Comparison of ENCODE assay signal across 8 cellular contexts in the genomic region with DNA sequence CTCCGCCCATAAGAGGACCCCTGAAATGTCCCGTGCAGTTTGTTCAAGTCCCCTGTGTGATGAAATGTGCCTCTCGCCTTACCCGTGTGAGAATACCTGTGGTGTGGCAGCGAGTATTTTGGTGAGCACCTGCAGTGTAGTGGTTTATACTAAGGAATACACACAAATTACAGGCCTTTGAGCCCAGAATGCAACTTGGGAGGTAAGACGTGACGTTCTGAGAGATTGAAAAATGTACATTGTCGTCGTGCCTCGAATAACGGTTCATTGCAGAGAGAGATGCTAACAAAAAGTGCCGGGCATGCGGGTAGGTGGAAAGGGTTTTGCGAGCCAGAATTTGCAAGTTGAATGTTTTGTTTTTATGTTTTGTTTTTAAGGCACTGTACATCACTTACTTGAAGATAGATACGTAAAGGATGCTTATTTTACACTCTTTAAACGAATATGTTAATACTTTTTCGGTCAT. TPM values are rescaled to one million over a fixed set of nuclear protein-coding genes. Genes with fewer than 3 reads are reported as not detected.
DNase-seq lines count a peak whose midpoint lies in the region; ATAC-seq and TF ChIP-seq lines count a peak whose summit lies in the region.

No MANE protein-coding gene starts in this region.

- H3K27ac ChIP-seq in CD4-positive, alpha-beta T cell (ENCODE audit: low read depth, low read length) = peak overlapping the region; percentile 80

- H3K27ac Mint-ChIP-seq in CD4-positive, alpha-beta T cell = peak overlapping the region; percentile 67
- peak overlapping the region; percentile 96 for H3K27ac Mint-ChIP-seq in chondrocyte (ENCODE audit: unreplicated experiment)
- H3K27ac Mint-ChIP-seq in nephron = peak overlapping the region; percentile 87 to 93 (median 89)

- peaks cover 13% of the 10 kb centered on the region for H3K4me1 Mint-ChIP-seq in CD4-positive, alpha-beta T cell (ENCODE audit: low read depth)
- H3K4me1 Mint-ChIP-seq in chondrocyte (ENCODE audit: low read depth) = peaks cover 13% of the 10 kb centered on the region
- H3K4me1 Mint-ChIP-seq in nephron = peaks cover 33% of the 10 kb centered on the region

- no peaks in the 10 kb centered on the region; the same call in 1 of the 2 replicates for H3K36me3 ChIP-seq in Loucy (ENCODE audit: insufficient read depth, low read length)

- H3K4me2 ChIP-seq in Loucy (ENCODE audit: low read depth, low read length, poor library complexity, severe bottlenecking) = peak overlapping the region; percentile 99

- POLR2A ChIA-PET in CD4-positive, alpha-beta T cell (lab: Charles Lee) = interaction anchor here (1.3 kb wide), 2 partner anchors 49 to 477 kb away, joined by 4 to 5 read pairs; no protein-coding TSS in a partner anchor

- peaks cover 15% of the 10 kb centered on the region for H4K20me1 ChIP-seq in Loucy (ENCODE audit: insufficient read depth, low read length, poor library complexity, severe bottlenecking)

- no peak for DNase-seq in CD4-positive, alpha-beta T cell
- DNase-seq in chondrocyte (ENCODE audit: low spot score) (no peak), cortex of kidney (lab: John Stamatoyannopoulos, UW) (no peak), pons (ENCODE audit: low spot score) (no peak), hippocampal formation (lab: John Stamatoyannopoulos, UW) (no peak)

- peak overlapping the region; percentile 98 for H2AFZ ChIP-seq in Loucy (ENCODE audit: low read length)

- H3K4me1 ChIP-seq in Loucy (ENCODE audit: insufficient read depth, low read length, poor library complexity, severe bottlenecking) = peaks cover 32% of the 10 kb centered on the region

- CTCF ChIA-PET in CD4-positive, alpha-beta T cell (lab: Charles Lee) = interaction anchor here (1.2 kb wide), 1 partner anchor 49 kb away, joined by 3 read pairs; no protein-coding TSS in a partner anchor

- peaks cover 51% of the 10 kb centered on the region for H3K79me2 ChIP-seq in Loucy (ENCODE audit: insufficient read depth, low read length)

- H3F3A ChIP-seq in Loucy (ENCODE audit: low read depth) = no peaks in the 10 kb centered on the region

- H3K27me3 ChIP-seq in CD4-positive, alpha-beta T cell (ENCODE audit: control insufficient read depth, insufficient read depth, low read length) = no peaks in the 10 kb centered on the region
- H3K27me3 ChIP-seq in Loucy (ENCODE audit: insufficient read depth, low read length, poor library complexity, severe bottlenecking) = no peaks in the 10 kb centered on the region

- H3K4me3 Mint-ChIP-seq in CD4-positive, alpha-beta T cell = peak overlapping the region; percentile 89
- peak overlapping the region; percentile 90 for H3K4me3 Mint-ChIP-seq in chondrocyte (ENCODE audit: unreplicated experiment)
- peak overlapping the region; percentile 89 to 94 (median 90) for H3K4me3 Mint-ChIP-seq in nephron

- no peaks in the 10 kb centered on the region for H3K9me3 ChIP-seq in CD4-positive, alpha-beta T cell (ENCODE audit: control insufficient read depth, low read length)
- H3K9me3 ChIP-seq in Loucy (ENCODE audit: insufficient read depth, low read depth, low read length) = no peaks in the 10 kb centered on the region

- no peaks in the 10 kb centered on the region for H3K9me2 ChIP-seq in Loucy (replicated peaks; ENCODE audit: low read depth, low read length)

- no peaks in the 10 kb centered on the region for H3K9me3 Mint-ChIP-seq in CD4-positive, alpha-beta T cell
- H3K9me3 Mint-ChIP-seq in chondrocyte (ENCODE audit: low read depth) (no peaks in the 10 kb centered on the region), nephron (no peaks in the 10 kb centered on the region)

- intact Hi-C loops in CD4-positive, alpha-beta T cell (cut with DNase I, micrococcal nuclease) = loop anchor here (5.0 to 10.0 kb wide), 6 partner anchors 133 to 518 kb away; a partner anchor contains a TSS

- H3K9ac ChIP-seq in Loucy (ENCODE audit: low read depth, low read length, poor library complexity, severe bottlenecking) = peak overlapping the region; percentile 81

- no peak for TF ChIP-seq CTCF in CD4-positive, alpha-beta T cell (IDR thresholded peaks at IDR 0.05)
- TF ChIP-seq CTCF in Loucy (conservative IDR thresholded peaks at IDR 0.05; ENCODE audit: low read length) = no peak
- no peak for TF ChIP-seq CTCF in chondrocyte (IDR thresholded peaks at IDR 0.05)
- TF ChIP-seq CTCF in nephron (IDR thresholded peaks at IDR 0.05; ENCODE audit: unreplicated experiment in 3 of 3) = no peak

- no peaks in the 10 kb centered on the region for H3K36me3 Mint-ChIP-seq in CD4-positive, alpha-beta T cell (ENCODE audit: low read depth)
- H3K36me3 Mint-ChIP-seq in chondrocyte (ENCODE audit: low read depth) = peaks cover 1% of the 10 kb centered on the region
- H3K36me3 Mint-ChIP-seq in nephron (ENCODE audit: low read depth) = peaks cover 17% of the 10 kb centered on the region

- H3K4me3 ChIP-seq in Loucy (ENCODE audit: low read length, poor library complexity, severe bottlenecking) = peak overlapping the region; percentile 85

- peak; percentile 38 for ATAC-seq in CD4-positive, alpha-beta T cell (ENCODE audit: poor library complexity)
- peak; percentile 20 for ATAC-seq in GM21381 (IDR thresholded peaks at IDR 0.05; ENCODE audit: unreplicated experiment)

- H3K27me3 Mint-ChIP-seq in CD4-positive, alpha-beta T cell = no peaks in the 10 kb centered on the region
- H3K27me3 Mint-ChIP-seq in chondrocyte (ENCODE audit: low read depth) = no peaks in the 10 kb centered on the region
- no peaks in the 10 kb centered on the region for H3K27me3 Mint-ChIP-seq in nephron (ENCODE audit: low read depth)

RNA-seq across cellular contexts. Expression of a gene that starts 0.9 kb away (rescaled TPM):
- total RNA-seq in CD4-positive, alpha-beta T cell = 1 to 10 TPM; 1.2 to 2.5 TPM
- 23.2 to 26.6 TPM (median 24.7 TPM) in 3 replicates for total RNA-seq in chondrocyte
